In genomic region chr3:136296960-136297359, GRCh38 we compare ENCODE assay signal across 23 cellular contexts.
"Had no signal": no experiment of that assay in that cellular context is flagged by ENCODE, and none has a peak within 500 bp of the region (broad histone marks: within the 10 kb centered on the region; RNA-seq: fewer than 3 reads in every experiment).

No MANE protein-coding gene starts in this region.

- H3K9me3 ChIP-seq: esophagus squamous epithelium, gastroesophageal sphincter, left ventricle myocardium inferior, lower lobe of right lung, ovary, right atrium auricular region, sigmoid colon, stomach, thoracic aorta, transverse colon had no signal

- H3K4me3 Mint-ChIP-seq: immature natural killer cell; memory B cell; mesothelial cell of epicardium; natural killer cell treated with Interleukin-12 subunit alpha and Interleukin-12 subunit beta and Interleukin-15 and Interleukin-18, amount 100 ng/mL, for 72 hours; neural progenitor cell; stimulated activated naive B cell treated with anti-CD40 and anti-IgM and Interleukin-4, amounts not matched to agents 10 μg/mL and 1 μg/mL and 100 μg/mL, for 72 hours had no signal

- H3K4me3 ChIP-seq: esophagus squamous epithelium, gastroesophageal sphincter, left ventricle myocardium inferior, lower lobe of right lung, neural progenitor cell, ovary, right atrium auricular region, sigmoid colon, skin epidermis, stomach, thoracic aorta, transverse colon had no signal

- H3K4me1 Mint-ChIP-seq: immature natural killer cell, memory B cell, mesothelial cell of epicardium, neural progenitor cell had no signal

- H3K4me1 ChIP-seq: esophagus squamous epithelium, gastroesophageal sphincter, left ventricle myocardium inferior, lower lobe of right lung, neural progenitor cell, right atrium auricular region, sigmoid colon, stomach, transverse colon had no signal

- H3K9ac ChIP-seq: neural progenitor cell had no signal

- H3K9me3 Mint-ChIP-seq: immature natural killer cell; memory B cell; natural killer cell treated with Interleukin-12 subunit alpha and Interleukin-12 subunit beta and Interleukin-15 and Interleukin-18, amount 100 ng/mL, for 72 hours; neural progenitor cell; stimulated activated naive B cell treated with anti-CD40 and anti-IgM and Interleukin-4, amounts not matched to agents 10 μg/mL and 1 μg/mL and 100 μg/mL, for 72 hours had no signal

- H3K27me3 ChIP-seq: esophagus squamous epithelium, gastroesophageal sphincter, neural progenitor cell, ovary, right atrium auricular region, sigmoid colon, stomach, transverse colon had no signal

- H3K27me3 Mint-ChIP-seq: memory B cell; natural killer cell treated with Interleukin-12 subunit alpha and Interleukin-12 subunit beta and Interleukin-15 and Interleukin-18, amount 100 ng/mL, for 72 hours; stimulated activated naive B cell treated with anti-CD40 and anti-IgM and Interleukin-4, amounts not matched to agents 10 μg/mL and 1 μg/mL and 100 μg/mL, for 72 hours had no signal

- H3K36me3 ChIP-seq: ovary had no signal

- DNase-seq: effector memory CD4-positive, alpha-beta T cell; esophagus squamous epithelium; foreskin fibroblast; immature natural killer cell; left ventricle myocardium inferior; lower lobe of right lung; nucleus accumbens; ovary; sigmoid colon; stimulated activated CD4-positive, alpha-beta T cell treated with anti-CD3 and anti-CD28 coated beads, Interleukin-2, amount 100 ng/mL, for 24 hours; stimulated activated CD4-positive, alpha-beta T cell treated with anti-CD3 and anti-CD28 coated beads, Interleukin-4, amount 100 ng/mL, for 4 hours; stimulated activated naive B cell treated with anti-CD40 and anti-IgM and Interleukin-4, amounts not matched to agents 10 μg/mL and 1 μg/mL and 100 μg/mL, for 72 hours; stomach; substantia nigra; transverse colon had no signal

- H3K27ac ChIP-seq: esophagus squamous epithelium, gastroesophageal sphincter, left ventricle myocardium inferior, lower lobe of right lung, neural progenitor cell, ovary, right atrium auricular region, sigmoid colon, skin epidermis, stomach, thoracic aorta, transverse colon had no signal

- H3K27ac Mint-ChIP-seq: immature natural killer cell; memory B cell; mesothelial cell of epicardium; natural killer cell treated with Interleukin-12 subunit alpha and Interleukin-12 subunit beta and Interleukin-15 and Interleukin-18, amount 100 ng/mL, for 72 hours; neural progenitor cell had no signal
